Comparison of ENCODE assay signal across 8 cellular contexts in genomic region chr1:45360981-45361380, GRCh38. TPM values are rescaled to one million over a fixed set of nuclear protein-coding genes. Genes with fewer than 3 reads are reported as not detected.
A peak's percentile ranks its signal among the peaks of the same experiment; 100 is the strongest.
DNase-seq lines count a peak whose midpoint lies in the region; ATAC-seq and TF ChIP-seq lines count a peak whose summit lies in the region.
"Not testable (repeated sequence)": the region's sequence is repeated elsewhere in the genome, so short reads cannot be mapped to it uniquely, and the experiment has no call there.

No MANE protein-coding gene starts in this region.

- not testable (repeated sequence) for TF ChIP-seq CTCF in Panc1 (IDR thresholded peaks at IDR 0.05); omental fat pad (IDR thresholded peaks at IDR 0.05)
- peak in 1 of 3 donors; percentile 11 for TF ChIP-seq CTCF in breast epithelium (IDR thresholded peaks at IDR 0.05)

- not testable (repeated sequence) for H4K20me1 ChIP-seq in BLaER1 treated with 17β-estradiol and CSF1 and Interleukin-3, amounts not matched to agents 10 nM and 100 nM

- H3K4me1 ChIP-seq in BLaER1 treated with 17β-estradiol and CSF1 and Interleukin-3, amounts not matched to agents 10 nM and 100 nM = peaks cover 12 to 24% (median 16%) of the 10 kb centered on the region in 10 experiments; a peak in 19 of 20 replicates
- H3K4me1 ChIP-seq in HUES64 (ENCODE audit: insufficient read depth, low read length) (peaks cover 15% of the 10 kb centered on the region), breast epithelium (peaks cover 0 to 11% of the 10 kb centered on the region in 2 donors)
- not testable (repeated sequence) for H3K4me1 ChIP-seq in Panc1 (ENCODE audit: control insufficient read depth, insufficient read depth, low read length)

- not testable (repeated sequence) for DNase-seq in Panc1 (ENCODE audit: low read depth, low spot score); breast epithelium (ENCODE audit: low spot score in 2 of 2); omental fat pad (ENCODE audit: low spot score)
- DNase-seq in fibroblast of the conjunctiva (ENCODE audit: low read depth) (peak; percentile 26), kidney tubule cell (ENCODE audit: low spot score) (peak; percentile 16), substantia nigra (lab: John Stamatoyannopoulos, UW) (peak in 16 of 49 donors; percentile 4 to 63 (median 16))

- H3K9ac ChIP-seq in BLaER1 treated with 17β-estradiol and CSF1 and Interleukin-3, amounts not matched to agents 10 nM and 100 nM = peak overlapping the region in 3 of 11 experiments; percentile 27 to 51 (median 29); a peak in 3 of 22 replicates
- H3K9ac ChIP-seq in HUES64 (ENCODE audit: low read depth, low read length) = not testable (repeated sequence)

- intact Hi-C loops in Panc1 (cut with micrococcal nuclease; ENCODE audit: unreplicated experiment); breast epithelium (cut with DNase I; ENCODE audit: low total_unique reads): not testable (repeated sequence)

- H3K9me3 ChIP-seq in BLaER1 treated with 17β-estradiol and CSF1 and Interleukin-3, amounts not matched to agents 10 nM and 100 nM (replicated peaks in 1 of 11); HUES64 (ENCODE audit: insufficient read depth, low read depth, low read length); Panc1 (ENCODE audit: control insufficient read depth, insufficient read depth, low read depth, low read length); breast epithelium: not testable (repeated sequence)

- peak overlapping the region; percentile 8 to 77 (median 46); a peak in 17 of 22 replicates for H3K4me2 ChIP-seq in BLaER1 treated with 17β-estradiol and CSF1 and Interleukin-3, amounts not matched to agents 10 nM and 100 nM

- ATAC-seq in Panc1 = peak; percentile 76; the same call in 1 of the 2 replicates
- ATAC-seq in omental fat pad (ENCODE audit: low FRiP score) = peak; percentile 86

- H3K36me3 ChIP-seq in BLaER1 treated with 17β-estradiol and CSF1 and Interleukin-3, amounts not matched to agents 10 nM and 100 nM; HUES64 (ENCODE audit: insufficient read depth, low read length); Panc1 (ENCODE audit: control insufficient read depth, insufficient read depth, low read length); breast epithelium: not testable (repeated sequence)

- not testable (repeated sequence) for BruUV-seq in Panc1 (replicated peaks; lab: Mats Ljungman, UMichigan)

- H3K27ac ChIP-seq in BLaER1 treated with 17β-estradiol and CSF1 and Interleukin-3, amounts not matched to agents 10 nM and 100 nM = peak overlapping the region in 2 of 11 experiments; percentile 1 to 14; a peak in 2 of 22 replicates
- not testable (repeated sequence) for H3K27ac ChIP-seq in HUES64 (ENCODE audit: low read depth, low read length); Panc1 (ENCODE audit: low read length)
- H3K27ac ChIP-seq in breast epithelium (peak overlapping the region; percentile 59 to 80), substantia nigra (ENCODE audit: low read depth, low read length, poor library complexity, severe bottlenecking) (peak overlapping the region; percentile 17)

- not testable (repeated sequence) for TF ChIP-seq POLR2A in breast epithelium (IDR thresholded peaks at IDR 0.05)

- CTCF ChIA-PET in Panc1 (lab: Charles Lee) = interaction anchor here (2.3 to 4.3 kb wide), 2 partner anchors 131 to 139 kb away, joined by 5 to 32 read pairs; partner anchors contain the start of genes CCDC163, MMACHC and TESK2

- WGBS in HUES64 = 45% methylated on average over 7 of the region's 7 CpGs

- POLR2A ChIA-PET in Panc1 (lab: Charles Lee) = not testable (repeated sequence)

- in situ Hi-C loops in Panc1 (cut with HindIII; ENCODE audit: low pct_unique_long_range_greater_than_20kb, low sequenced_read_pairs) = not testable (repeated sequence)

- H3K4me3 ChIP-seq in BLaER1 treated with 17β-estradiol and CSF1 and Interleukin-3, amounts not matched to agents 10 nM and 100 nM = peak overlapping the region in 2 of 10 experiments; percentile 18 to 28; a peak in 3 of 20 replicates
- H3K4me3 ChIP-seq in HUES64 (ENCODE audit: low read length) = peak overlapping the region; percentile 25; the same call in 1 of the 2 replicates
- H3K4me3 ChIP-seq in Panc1 (ENCODE audit: low read depth in 2 of 2, low read length in 2 of 2) = not testable (repeated sequence)
- peak overlapping the region in 2 of 3 donors; percentile 1 to 27 for H3K4me3 ChIP-seq in breast epithelium

- H3K27me3 ChIP-seq in BLaER1 treated with 17β-estradiol and CSF1 and Interleukin-3, amounts not matched to agents 10 nM and 100 nM; HUES64 (ENCODE audit: insufficient read depth, low read length); Panc1 (ENCODE audit: control insufficient read depth, insufficient read depth, low read length); breast epithelium: not testable (repeated sequence)

RNA-seq across cellular contexts. Expression of gene MUTYH, which starts 20.7 kb away (rescaled TPM):
- 29.5 TPM for polyA plus RNA-seq in HUES64 (2013, experiment 1 of 2)
- polyA plus RNA-seq in HUES64 (2013, experiment 2 of 2) = 34.4 TPM
- total RNA-seq in Panc1 (2021; ENCODE audit: unreplicated experiment) (40.8 TPM), breast epithelium (10 to 100 TPM; 16.8 to 26.2 (median 25.8) TPM), omental fat pad (10 to 100 TPM; 11.5 to 28.1 (median 12.8) TPM)
- polyA plus RNA-seq in Panc1 (2012; ENCODE audit: insufficient read length) = 36.4 TPM

RNA-seq across cellular contexts. Expression of gene TOE1, which starts 21.0 kb away (rescaled TPM):
- polyA plus RNA-seq in HUES64 (2013, experiment 1 of 2) = 20.9 TPM
- polyA plus RNA-seq in HUES64 (2013, experiment 2 of 2) = 17.2 TPM
- total RNA-seq in Panc1 (2021; ENCODE audit: unreplicated experiment) = 14.3 TPM
- 14.9 TPM for polyA plus RNA-seq in Panc1 (2012; ENCODE audit: insufficient read length)
- 10 to 100 TPM in 2 of 3 donors, 1 to 10 TPM in 1; 8.6 to 21.2 (median 11.1) TPM for total RNA-seq in breast epithelium
- 10 to 100 TPM in 1 of 4 donors, 1 to 10 TPM in 3; 6.1 to 14.3 (median 7.4) TPM for total RNA-seq in omental fat pad

RNA-seq across cellular contexts. Expression of gene HPDL, which starts 34.3 kb away (rescaled TPM):
- polyA plus RNA-seq in HUES64 (2013, experiment 1 of 2) = 3.2 TPM
- polyA plus RNA-seq in HUES64 (2013, experiment 2 of 2) = 3.9 TPM
- total RNA-seq in Panc1 (2021; ENCODE audit: unreplicated experiment) (1.9 TPM), breast epithelium (under 1 TPM in 1 of 3 donors, not detected in 2; 0.44 TPM), omental fat pad (1 to 10 TPM in 1 of 4 donors, not detected in 3; 2.0 TPM)
- polyA plus RNA-seq in Panc1 (2012; ENCODE audit: insufficient read length) = 2.1 TPM
